In the genomic region with DNA sequence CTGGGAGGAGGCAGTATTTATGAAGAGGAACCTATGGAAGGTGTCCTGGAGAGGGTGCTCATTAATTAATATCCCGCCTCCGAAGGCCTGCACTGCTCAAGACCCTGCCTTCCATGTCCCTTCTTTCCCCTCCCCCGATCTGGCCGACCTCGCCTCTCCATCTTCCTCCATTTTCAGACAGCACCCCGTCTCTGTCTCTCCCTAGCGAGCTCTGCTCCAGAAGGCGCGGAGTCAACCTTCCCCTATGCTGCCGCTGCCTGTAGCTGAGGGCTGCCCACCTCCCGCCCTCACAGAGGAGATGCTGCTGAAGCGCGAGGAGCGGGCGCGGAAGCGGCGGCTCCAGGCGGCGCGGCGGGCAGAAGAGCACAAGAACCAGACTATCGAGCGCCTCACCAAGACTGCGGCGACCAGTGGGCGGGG, we compare ENCODE assay signal across 8 cellular contexts. TPM values are rescaled to one million over a fixed set of nuclear protein-coding genes. Genes with fewer than 3 reads are reported as not detected.
DNase-seq lines count a peak whose midpoint lies in the region; FAIRE-seq and TF ChIP-seq lines count a peak whose summit lies in the region.

No MANE protein-coding gene starts in this region.

- TF ChIP-seq POLR2A in sigmoid colon (IDR thresholded peaks at IDR 0.05): no peak

- peak overlapping the region; percentile 53 for H3K4me3 ChIP-seq in SJSA1
- peak overlapping the region; percentile 79 for H3K4me3 ChIP-seq in fibroblast of villous mesenchyme (ENCODE audit: low read depth, low read length)
- peak overlapping the region; percentile 56 to 83 (median 68) for H3K4me3 ChIP-seq in sigmoid colon

- intact Hi-C loops in sigmoid colon (cut with DNase I): loop anchor here (5.0 kb wide), 1 partner anchor 720 kb away; a partner anchor contains a TSS

- H3K27me3 ChIP-seq in SJSA1 (replicated peaks) (no peaks in the 10 kb centered on the region), sigmoid colon (no peaks in the 10 kb centered on the region)

- TF ChIP-seq CTCF in fibroblast of villous mesenchyme (IDR thresholded peaks at IDR 0.05; ENCODE audit: insufficient read depth, low read depth, low read length) (no peak), sigmoid colon (IDR thresholded peaks at IDR 0.05) (no peak)

- DNase-seq in NCI-H1417 treated with DMSO at 0.1 percent for 48 hours (lab: John Stamatoyannopoulos, UW): peak; percentile 41
- no peak for DNase-seq in NCI-H1417 (lab: John Stamatoyannopoulos, UW)
- DNase-seq in SJSA1 (ENCODE audit: low read depth in 1 of 2, low spot score in 2 of 2): no peak
- no peak for DNase-seq in fibroblast of villous mesenchyme (ENCODE audit: low read depth)
- no peak for DNase-seq in sigmoid colon
- DNase-seq in NCI-H2029 treated with DMSO at 0.1 percent for 48 hours (lab: John Stamatoyannopoulos, UW): no peak
- DNase-seq in urothelium cell line (ENCODE audit: low spot score): no peak
- no peak for DNase-seq in activated effector memory CD4-positive, alpha-beta T cell treated with anti-CD3 and anti-CD28 coated beads, Interleukin-2, amount 50 U/mL, for 16 hours

- no peaks in the 10 kb centered on the region for H3K9me3 ChIP-seq in SJSA1 (replicated peaks)
- no peaks in the 10 kb centered on the region for H3K9me3 ChIP-seq in sigmoid colon

- FAIRE-seq in urothelium cell line (lab: Jason Lieb, UNC): no peak

- no peak for TF ChIP-seq EP300 in sigmoid colon (IDR thresholded peaks at IDR 0.05)

- H3K36me3 ChIP-seq in SJSA1 (peaks cover 25% of the 10 kb centered on the region), sigmoid colon (peaks cover 0 to 11% (median under 1%) of the 10 kb centered on the region in 4 donors)

- H3K4me1 ChIP-seq in SJSA1 (replicated peaks) (peaks cover 16% of the 10 kb centered on the region), sigmoid colon (peaks cover 0 to 40% (median 37%) of the 10 kb centered on the region in 4 donors)

- whole genome bisulfite sequencing in sigmoid colon, 2 donors: 1% methylated on average over 27 of the region's 27 CpGs

- H3K27ac ChIP-seq in SJSA1: no peak overlapping the region
- H3K27ac ChIP-seq in sigmoid colon: peak overlapping the region; percentile 90 to 98 (median 98)

RNA-seq across cellular contexts. Expression of a gene that starts 1.1 kb away (rescaled TPM):
- total RNA-seq in SJSA1 (2014; rRNA removed; shearing (Covaris generic)): 36.1 and 39.6 TPM in 2 replicates
- total RNA-seq in fibroblast of villous mesenchyme (45.4 and 50.5 TPM in 2 replicates), sigmoid colon (10 to 100 TPM; 63.1 to 89.2 (median 74.1) TPM)
- 10 to 100 TPM; 59.2 to 61.3 (median 59.3) TPM for polyA plus RNA-seq in sigmoid colon

RNA-seq across cellular contexts. Expression of a gene that starts 2.3 kb away (rescaled TPM):
- 10.1 and 14.0 TPM in 2 replicates for total RNA-seq in SJSA1 (2014; rRNA removed; shearing (Covaris generic))
- total RNA-seq in fibroblast of villous mesenchyme (10.0 and 11.7 TPM in 2 replicates), sigmoid colon (10 to 100 TPM in 2 of 4 donors, 1 to 10 TPM in 2; 7.5 to 41.8 (median 15.0) TPM)
- 10 to 100 TPM; 12.9 to 36.9 (median 19.2) TPM for polyA plus RNA-seq in sigmoid colon

RNA-seq across cellular contexts. Expression of a gene that starts 8.0 kb away (rescaled TPM):
- total RNA-seq in SJSA1 (2014; rRNA removed; shearing (Covaris generic)): 38.7 and 41.2 TPM in 2 replicates
- 52.2 and 62.2 TPM in 2 replicates for total RNA-seq in fibroblast of villous mesenchyme
- total RNA-seq in sigmoid colon: 10 to 100 TPM; 21.4 to 34.3 (median 26.3) TPM
- polyA plus RNA-seq in sigmoid colon: 10 to 100 TPM in 2 of 3 donors, 1 to 10 TPM in 1; 7.8 to 44.7 (median 10.2) TPM

RNA-seq across cellular contexts. Expression of a gene that starts 15.3 kb away (rescaled TPM):
- total RNA-seq in SJSA1 (2014; rRNA removed; shearing (Covaris generic)): 30.4 and 55.7 TPM in 2 replicates
- total RNA-seq in fibroblast of villous mesenchyme (21.2 and 23.5 TPM in 2 replicates), sigmoid colon (10 to 100 TPM; 10.2 to 77.1 (median 36.7) TPM)
- polyA plus RNA-seq in sigmoid colon: 10 to 100 TPM; 57.7 to 75.6 (median 64.7) TPM

RNA-seq across cellular contexts. Expression of a gene that starts 15.4 kb away (rescaled TPM):
- 5.6 and 8.7 TPM in 2 replicates for total RNA-seq in SJSA1 (2014; rRNA removed; shearing (Covaris generic))
- total RNA-seq in fibroblast of villous mesenchyme: 17.4 and 18.1 TPM in 2 replicates
- 10 to 100 TPM; 13.5 to 20.0 (median 17.0) TPM for total RNA-seq in sigmoid colon
- 10 to 100 TPM; 15.0 to 44.6 (median 16.2) TPM for polyA plus RNA-seq in sigmoid colon
